ENCODE assay signal across 13 cellular contexts in the genomic region with DNA sequence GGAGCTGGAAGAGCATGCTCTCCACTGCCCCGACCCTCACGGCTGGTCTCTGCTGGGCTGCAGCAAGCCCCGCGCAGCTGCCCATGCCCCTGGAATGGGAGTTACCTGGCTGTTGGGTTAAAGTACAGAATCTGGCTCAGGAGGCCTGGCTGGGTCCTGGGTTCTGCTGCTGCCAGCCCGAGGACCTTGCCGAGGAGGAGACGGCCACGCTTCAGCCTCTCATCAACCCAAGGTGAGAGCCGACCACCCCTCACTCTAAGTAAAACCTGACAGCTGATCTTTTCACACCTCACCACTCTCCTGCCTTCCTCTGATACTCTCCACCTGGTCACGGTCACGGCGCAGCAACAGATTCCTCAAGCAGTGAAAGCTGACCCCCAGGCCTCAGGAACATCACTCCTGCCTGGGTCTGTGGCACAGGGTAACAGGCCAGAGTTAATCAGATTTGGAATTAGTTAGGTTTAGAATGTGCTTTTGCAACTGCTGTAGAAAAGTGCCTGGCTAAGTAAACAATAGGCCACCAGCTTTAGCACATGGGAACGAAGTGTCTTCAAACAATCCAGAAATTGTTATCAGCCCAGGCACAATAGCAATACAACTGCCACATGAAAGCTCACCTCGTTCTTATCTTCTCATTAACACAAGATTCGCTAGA. TPM values are rescaled to one million over a fixed set of nuclear protein-coding genes. Genes with fewer than 3 reads are reported as not detected.
A peak's percentile ranks its signal among the peaks of the same experiment; 100 is the strongest.
DNase-seq lines count a peak whose midpoint lies in the region; ATAC-seq, FAIRE-seq and TF ChIP-seq lines count a peak whose summit lies in the region.
"Had no signal": no experiment of that assay in that cellular context is flagged by ENCODE, and none has a peak within 500 bp of the region (broad histone marks: within the 10 kb centered on the region; RNA-seq: fewer than 3 reads in every experiment).

No MANE protein-coding gene starts in this region.

- peaks cover 5 to 66% (median 33%) of the 10 kb centered on the region in 12 donors for H3K4me1 ChIP-seq in heart left ventricle
- peaks cover 37 to 65% (median 50%) of the 10 kb centered on the region in 3 donors for H3K4me1 ChIP-seq in pancreas
- no peaks in the 10 kb centered on the region for H3K4me1 ChIP-seq in aorta (ENCODE audit: control insufficient read depth in 1 of 2, insufficient read depth in 2 of 2, low read length in 2 of 2)

- H3K36me3 ChIP-seq in heart left ventricle = peaks cover 0 to 14% (median 0%) of the 10 kb centered on the region in 9 donors
- no peaks in the 10 kb centered on the region for H3K36me3 ChIP-seq in pancreas
- no peaks in the 10 kb centered on the region for H3K36me3 ChIP-seq in aorta (ENCODE audit: control insufficient read depth in 1 of 2, insufficient read depth in 2 of 2, low read length in 1 of 2)

- H3K4me3 ChIP-seq in heart left ventricle = no peak overlapping the region
- H3K4me3 ChIP-seq in pancreas = no peak overlapping the region
- no peak overlapping the region for H3K4me3 ChIP-seq in aorta (ENCODE audit: low read length in 2 of 2)

- WGBS in heart left ventricle, 4 donors = 64 to 72% (median 66%) methylated on average over 15 of the region's 15 CpGs
- WGBS in pancreas, 2 donors = 36 to 40% methylated on average over 15 of the region's 15 CpGs
- 56 to 58% methylated on average over 15 of the region's 15 CpGs for WGBS in aorta, 2 donors

- ATAC-seq in heart left ventricle = peak in 2 of 4 donors; percentile 11 to 19
- peak; percentile 57 for ATAC-seq in left colon
- peak; percentile 31 to 79 (median 62) for ATAC-seq in pancreas
- ATAC-seq in aorta (ENCODE audit: low FRiP score) = no peak
- ATAC-seq in GM18867 (IDR thresholded peaks at IDR 0.05; ENCODE audit: unreplicated experiment) = no peak
- no peak for ATAC-seq in HG03045 (IDR thresholded peaks at IDR 0.05; ENCODE audit: unreplicated experiment)
- no peak for ATAC-seq in GM18870 (IDR thresholded peaks at IDR 0.05; ENCODE audit: unreplicated experiment)
- ATAC-seq: activated CD4-positive, CD25-positive, alpha-beta regulatory T cell treated with anti-CD3 and anti-CD28 coated beads, Interleukin-2, amount 50 U/mL, for 24 hours; naive thymus-derived CD4-positive, alpha-beta T cell had no signal

- H3K27me3 ChIP-seq in heart left ventricle = no peaks in the 10 kb centered on the region
- no peaks in the 10 kb centered on the region for H3K27me3 ChIP-seq in pancreas
- no peaks in the 10 kb centered on the region for H3K27me3 ChIP-seq in aorta (ENCODE audit: control insufficient read depth in 1 of 2, insufficient read depth in 2 of 2, low read length in 1 of 2)

- TF ChIP-seq CTCF in heart left ventricle (IDR thresholded peaks at IDR 0.05) (no peak), pancreas (IDR thresholded peaks at IDR 0.05) (no peak)

- no peak for FAIRE-seq in pancreas (lab: Jason Lieb, UNC)

- intact Hi-C loops in heart left ventricle (cut with DNase I) = no loop called here
- intact Hi-C loops in cardiac septum (cut with DNase I) = no loop called here
- intact Hi-C loops in left colon (cut with DNase I, micrococcal nuclease) = no loop called here
- intact Hi-C loops in pancreas (cut with DNase I) = no loop called here
- intact Hi-C loops in aorta (cut with DNase I) = no loop called here

- no peak for TF ChIP-seq POLR2A in heart left ventricle (IDR thresholded peaks at IDR 0.05)

- H3K9me3 ChIP-seq in heart left ventricle = no peaks in the 10 kb centered on the region
- no peaks in the 10 kb centered on the region for H3K9me3 ChIP-seq in pancreas
- no peaks in the 10 kb centered on the region for H3K9me3 ChIP-seq in aorta (ENCODE audit: control insufficient read depth, low read length)

- no peak for DNase-seq in heart left ventricle
- no peak for DNase-seq in cardiac septum (ENCODE audit: low spot score)
- no peak for DNase-seq in left colon
- no peak for DNase-seq in pancreas
- peak in 1 of 2 donors; percentile 57 for DNase-seq in aorta
- DNase-seq: activated T-cell treated with anti-CD3 and anti-CD28 coated beads for 4 hours; Calu3; naive thymus-derived CD4-positive, alpha-beta T cell; NCI-H2081 treated with DMSO at 0.1 percent for 48 hours had no signal

- H3K27ac ChIP-seq in heart left ventricle (peak overlapping the region in 10 of 12 donors; percentile 24 to 77 (median 43)), pancreas (peak overlapping the region; percentile 49 to 77 (median 58)), aorta (ENCODE audit: low read depth in 1 of 2, low read length in 2 of 2) (peak overlapping the region; percentile 49 to 52)

RNA-seq across cellular contexts. Expression of gene RAB20, which starts 20.5 kb away (rescaled TPM):
- total RNA-seq in heart left ventricle (10 to 100 TPM in 8 of 9 donors, 1 to 10 TPM in 1; 5.5 to 30.2 (median 13.7) TPM), cardiac septum (12.6 TPM), left colon (10 to 100 TPM; 37.1 to 53.5 TPM), pancreas (10 to 100 TPM in 5 of 6 donors, 1 to 10 TPM in 1; 9.3 to 23.1 (median 14.2) TPM), aorta (10 to 100 TPM; 18.8 to 22.4 TPM)
- polyA plus RNA-seq in heart left ventricle (10 to 100 TPM in 1 of 2 donors, 1 to 10 TPM in 1; 7.4 to 17.3 TPM), pancreas (10 to 100 TPM; 10.9 to 23.6 TPM), aorta (10 to 100 TPM; 12.9 to 16.2 TPM)

Comparison
In these comparisons a context has a peak if more than half of its experiments do, and no peak if none do; other contexts are left out.
1. ATAC-seq: peak in left colon (single experiment) and pancreas (4 of 4); none in aorta (single experiment), GM18867 (single experiment), HG03045 (single experiment) and GM18870 (single experiment).
2. Peak in every context shown above with its lines, with median percentiles within 50 percentile points of each other: H3K27ac ChIP-seq.